In genomic region chr4:20262221-20262620, GRCh38 we compare ENCODE assay signal across 36 cellular contexts. TPM values are rescaled to one million over a fixed set of nuclear protein-coding genes. Genes with fewer than 3 reads are reported as not detected.
"Had no signal": no experiment of that assay in that cellular context is flagged by ENCODE, and none has a peak within 500 bp of the region (broad histone marks: within the 10 kb centered on the region; RNA-seq: fewer than 3 reads in every experiment).

No MANE protein-coding gene starts in this region.

- H3K9me3 ChIP-seq: adrenal gland, body of pancreas, breast epithelium had no signal

- ATAC-seq: activated CD8-positive, alpha-beta T cell treated with anti-CD3 and anti-CD28 coated beads for 36 hours; activated naive CD4-positive, alpha-beta T cell treated with anti-CD3 and anti-CD28 coated beads, Interleukin-2, amount 50 U/mL, for 72 hours; activated T-cell treated with anti-CD3 and anti-CD28 coated beads, Interleukin-2, amount 50 U/mL, for 4 hours; activated T-cell treated with anti-CD3 and anti-CD28 coated beads, Interleukin-2, amount 50 U/mL, for 72 hours; activated T-helper 17 cell treated with anti-CD3 and anti-CD28 coated beads, Interleukin-2, amount 50 U/mL, for 72 hours; body of pancreas had no signal

- H3K27me3 Mint-ChIP-seq: activated CD4-positive, alpha-beta memory T cell treated with anti-CD3 and anti-CD28 coated beads for 36 hours had no signal

- H3K27ac ChIP-seq: adrenal gland, body of pancreas, brain microvascular endothelial cell, breast epithelium, VCaP had no signal

- H3K4me1 ChIP-seq: body of pancreas, breast epithelium had no signal

- H3K27me3 ChIP-seq: adrenal gland, body of pancreas, brain microvascular endothelial cell had no signal

- H3K36me3 Mint-ChIP-seq: activated CD4-positive, alpha-beta memory T cell treated with anti-CD3 and anti-CD28 coated beads for 36 hours; activated naive CD4-positive, alpha-beta T cell treated with anti-CD3 and anti-CD28 coated beads, Interleukin-2, amount 50 U/mL, for 72 hours; activated naive CD8-positive, alpha-beta T cell treated with anti-CD3 and anti-CD28 coated beads for 36 hours had no signal

- DNase-seq: activated B cell treated with CpG ODN at 0.5 μM for 24 hours; activated CD4-positive, alpha-beta memory T cell treated with anti-CD3 and anti-CD28 coated beads for 36 hours; activated CD4-positive, alpha-beta T cell treated with anti-CD3 and anti-CD28 coated beads for 4 hours; activated CD4-positive, alpha-beta T cell treated with anti-CD3 and anti-CD28 coated beads, Interleukin-2, amount 10 ng/mL, durations not matched to agents 24 days and 14 days; activated CD4-positive, alpha-beta T cell treated with anti-CD3 and anti-CD28 coated beads, Interleukin-2, amount 50 U/mL, for 1 hour; activated CD4-positive, alpha-beta T cell treated with anti-CD3 and anti-CD28 coated beads, Interleukin-2, amount 50 U/mL, for 4 hours; activated CD4-positive, CD25-positive, alpha-beta regulatory T cell treated with anti-CD3 and anti-CD28 coated beads, Interleukin-2, amount 50 U/mL, for 72 hours; activated CD8-positive, alpha-beta memory T cell treated with anti-CD3 and anti-CD28 coated beads, Interleukin-2, amount 50 U/mL, for 4 hours; activated CD8-positive, alpha-beta T cell treated with anti-CD3 and anti-CD28 coated beads for 36 hours; activated effector memory CD4-positive, alpha-beta T cell treated with anti-CD3 and anti-CD28 coated beads, Interleukin-2, amount 50 U/mL, for 16 hours; activated gamma-delta T cell treated with Interleukin-2 at 50 U/mL for 16 hours; activated naive CD4-positive, alpha-beta T cell; activated naive CD4-positive, alpha-beta T cell treated with anti-CD3 and anti-CD28 coated beads for 36 hours; activated naive CD4-positive, alpha-beta T cell treated with anti-CD3 and anti-CD28 coated beads, Interleukin-2, amount 50 U/mL, for 16 hours; activated naive CD8-positive, alpha-beta T cell treated with anti-CD3 and anti-CD28 coated beads for 36 hours; activated T-cell treated with anti-CD3 and anti-CD28 coated beads for 4 hours; activated T-cell treated with anti-CD3 and anti-CD28 coated beads, Interleukin-2, amount 50 U/mL, for 1 hour; activated T-cell treated with anti-CD3 and anti-CD28 coated beads, Interleukin-2, amount 50 U/mL, for 4 hours; activated T-cell treated with anti-CD3 and anti-CD28 coated beads, Interleukin-2, amount 50 U/mL, for 72 hours; adrenal gland; amniotic stem cell; aorta; body of pancreas; brain microvascular endothelial cell; central memory CD4-positive, alpha-beta T cell; T-helper 1 cell; T-helper 2 cell; T-helper 9 cell had no signal

- H3K4me3 ChIP-seq: adrenal gland, breast epithelium had no signal

- H3K9me3 Mint-ChIP-seq: activated B cell treated with CpG ODN at 0.5 μM for 24 hours; activated CD4-positive, alpha-beta memory T cell treated with anti-CD3 and anti-CD28 coated beads for 36 hours; activated CD4-positive, alpha-beta T cell treated with anti-CD3 and anti-CD28 coated beads, Interleukin-2, amount 10 ng/mL, durations not matched to agents 24 days and 14 days; activated CD8-positive, alpha-beta T cell treated with anti-CD3 and anti-CD28 coated beads for 36 hours; activated naive CD4-positive, alpha-beta T cell treated with anti-CD3 and anti-CD28 coated beads for 36 hours; activated naive CD8-positive, alpha-beta T cell treated with anti-CD3 and anti-CD28 coated beads for 36 hours; activated T-cell treated with anti-CD3 and anti-CD28 coated beads, Interleukin-2, amount 50 U/mL, for 4 hours; activated T-cell treated with anti-CD3 and anti-CD28 coated beads, Interleukin-2, amount 50 U/mL, for 72 hours; activated T-helper 1 cell treated with anti-CD3 and anti-CD28 coated beads, Interleukin-12 subunit alpha, Interleukin-12 subunit beta, Interleukin-2, Interleukin-4 antibody, amounts not matched to agents 30 ng/mL and 10 ng/mL and 1 ng/mL, durations not matched to agents 14 hours and 24 hours and 36 hours; activated T-helper 17 cell treated with anti-CD3 and anti-CD28 coated beads, Interleukin-2, amount 50 U/mL, for 72 hours; T-helper 1 cell treated with Interleukin-12 subunit alpha and Interleukin-12 subunit beta and Interleukin-4 antibody, amounts not matched to agents 30 μg/mL and 1 μg/mL, for 36 hours; T-helper 2 cell treated with Interferon-gamma antibody and Interleukin-4, amounts not matched to agents 5 μg/mL and 100 μg/mL, for 36 hours had no signal

- H3K4me1 Mint-ChIP-seq: activated B cell treated with CpG ODN at 0.5 μM for 24 hours; activated CD4-positive, alpha-beta T cell treated with anti-CD3 and anti-CD28 coated beads, Interleukin-2, amount 10 ng/mL, durations not matched to agents 24 days and 14 days; activated naive CD8-positive, alpha-beta T cell treated with anti-CD3 and anti-CD28 coated beads for 36 hours; activated T-helper 17 cell treated with anti-CD3 and anti-CD28 coated beads, Interleukin-2, amount 50 U/mL, for 72 hours had no signal

- H3K36me3 ChIP-seq: adrenal gland, brain microvascular endothelial cell, breast epithelium had no signal

- H3K27ac Mint-ChIP-seq: activated B cell treated with CpG ODN at 0.5 μM for 24 hours; activated CD4-positive, alpha-beta memory T cell treated with anti-CD3 and anti-CD28 coated beads for 36 hours; activated CD4-positive, alpha-beta T cell treated with anti-CD3 and anti-CD28 coated beads, Interleukin-2, amount 10 ng/mL, durations not matched to agents 24 days and 14 days; activated CD8-positive, alpha-beta T cell treated with anti-CD3 and anti-CD28 coated beads for 36 hours; activated naive CD4-positive, alpha-beta T cell treated with anti-CD3 and anti-CD28 coated beads for 36 hours; activated naive CD4-positive, alpha-beta T cell treated with anti-CD3 and anti-CD28 coated beads, Interleukin-2, amount 50 U/mL, for 72 hours; activated naive CD8-positive, alpha-beta T cell treated with anti-CD3 and anti-CD28 coated beads for 36 hours; activated T-cell treated with anti-CD3 and anti-CD28 coated beads, Interleukin-2, amount 50 U/mL, for 72 hours; activated T-helper 1 cell treated with anti-CD3 and anti-CD28 coated beads, Interleukin-12 subunit alpha, Interleukin-12 subunit beta, Interleukin-2, Interleukin-4 antibody, amounts not matched to agents 30 ng/mL and 10 ng/mL and 1 ng/mL, durations not matched to agents 14 hours and 24 hours and 36 hours; activated T-helper 17 cell treated with anti-CD3 and anti-CD28 coated beads, Interleukin-2, amount 50 U/mL, for 72 hours; T-helper 1 cell treated with Interleukin-12 subunit alpha and Interleukin-12 subunit beta and Interleukin-4 antibody, amounts not matched to agents 30 μg/mL and 1 μg/mL, for 36 hours; T-helper 2 cell treated with Interferon-gamma antibody and Interleukin-4, amounts not matched to agents 5 μg/mL and 100 μg/mL, for 36 hours had no signal

- H3K4me3 Mint-ChIP-seq: activated B cell treated with CpG ODN at 0.5 μM for 24 hours; activated CD4-positive, alpha-beta memory T cell treated with anti-CD3 and anti-CD28 coated beads for 36 hours; activated CD4-positive, alpha-beta T cell treated with anti-CD3 and anti-CD28 coated beads, Interleukin-2, amount 10 ng/mL, durations not matched to agents 24 days and 14 days; activated CD8-positive, alpha-beta T cell treated with anti-CD3 and anti-CD28 coated beads for 36 hours; activated naive CD4-positive, alpha-beta T cell treated with anti-CD3 and anti-CD28 coated beads for 36 hours; activated naive CD8-positive, alpha-beta T cell treated with anti-CD3 and anti-CD28 coated beads for 36 hours; activated T-cell treated with anti-CD3 and anti-CD28 coated beads, Interleukin-2, amount 50 U/mL, for 4 hours; activated T-cell treated with anti-CD3 and anti-CD28 coated beads, Interleukin-2, amount 50 U/mL, for 72 hours; activated T-helper 1 cell treated with anti-CD3 and anti-CD28 coated beads, Interleukin-12 subunit alpha, Interleukin-12 subunit beta, Interleukin-2, Interleukin-4 antibody, amounts not matched to agents 30 ng/mL and 10 ng/mL and 1 ng/mL, durations not matched to agents 14 hours and 24 hours and 36 hours; activated T-helper 17 cell treated with anti-CD3 and anti-CD28 coated beads, Interleukin-2, amount 50 U/mL, for 72 hours; T-helper 1 cell treated with Interleukin-12 subunit alpha and Interleukin-12 subunit beta and Interleukin-4 antibody, amounts not matched to agents 30 μg/mL and 1 μg/mL, for 36 hours; T-helper 2 cell treated with Interferon-gamma antibody and Interleukin-4, amounts not matched to agents 5 μg/mL and 100 μg/mL, for 36 hours had no signal

RNA-seq across cellular contexts. Expression of gene SLIT2, which starts 10.5 kb away (rescaled TPM):
- total RNA-seq: activated CD4-positive, alpha-beta memory T cell treated with anti-CD3 and anti-CD28 coated beads for 36 hours; activated CD8-positive, alpha-beta memory T cell treated with anti-CD3 and anti-CD28 coated beads for 36 hours; activated CD8-positive, alpha-beta T cell treated with anti-CD3 and anti-CD28 coated beads for 36 hours; activated naive CD4-positive, alpha-beta T cell treated with anti-CD3 and anti-CD28 coated beads for 36 hours; activated naive CD4-positive, alpha-beta T cell treated with anti-CD3 and anti-CD28 coated beads, Interleukin-2, amount 50 U/mL, for 72 hours; activated naive CD8-positive, alpha-beta T cell treated with anti-CD3 and anti-CD28 coated beads for 36 hours; activated T-cell treated with anti-CD3 and anti-CD28 coated beads, Interleukin-2, amount 50 U/mL, for 72 hours; activated T-helper 17 cell treated with anti-CD3 and anti-CD28 coated beads, Interleukin-2, amount 50 U/mL, for 72 hours had no signal
